In the genomic region with DNA sequence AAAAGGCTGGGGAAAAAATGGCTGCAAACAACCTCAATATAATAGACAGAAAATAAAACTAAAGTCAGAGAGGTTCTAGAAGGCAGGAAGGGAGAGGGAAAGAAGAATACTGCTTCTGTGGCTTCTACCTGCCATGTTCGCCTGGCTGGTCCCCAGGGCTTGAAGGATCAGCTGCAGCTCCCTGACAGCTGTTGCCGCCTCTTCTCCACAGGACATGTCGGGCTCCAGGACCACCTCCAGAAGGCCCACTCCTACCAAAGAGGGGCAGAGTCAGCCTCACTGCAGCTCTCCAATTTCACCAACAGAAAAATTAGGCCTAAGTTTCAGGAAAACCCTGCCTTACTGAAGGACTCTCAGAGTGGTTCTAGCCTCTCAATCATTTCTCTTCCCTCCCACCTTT, we compare ENCODE assay signal across 20 cellular contexts. TPM values are rescaled to one million over a fixed set of nuclear protein-coding genes. Genes with fewer than 3 reads are reported as not detected.
DNase-seq lines count a peak whose midpoint lies in the region; ATAC-seq lines count a peak whose summit lies in the region.
"Had no signal": no experiment of that assay in that cellular context is flagged by ENCODE, and none has a peak within 500 bp of the region (broad histone marks: within the 10 kb centered on the region; RNA-seq: fewer than 3 reads in every experiment).

No MANE protein-coding gene starts in this region.

- no peaks in the 10 kb centered on the region for H3K4me1 Mint-ChIP-seq in activated CD8-positive, alpha-beta memory T cell treated with anti-CD3 and anti-CD28 coated beads, Interleukin-2, amount 10 ng/mL, durations not matched to agents 7 days and 5 days

- CTCF ChIA-PET in activated CD8-positive, alpha-beta memory T cell treated with anti-CD3 and anti-CD28 coated beads, Interleukin-2, amount 10 ng/mL, durations not matched to agents 7 days and 5 days (lab: Charles Lee), result no interaction called here

- peak; percentile 12 for DNase-seq in activated CD8-positive, alpha-beta memory T cell treated with anti-CD3 and anti-CD28 coated beads, Interleukin-2, amount 10 ng/mL, durations not matched to agents 7 days and 5 days
- no peak for DNase-seq in activated CD8-positive, alpha-beta memory T cell treated with anti-CD3 and anti-CD28 coated beads, Interleukin-2, amount 50 U/mL, for 48 hours
- DNase-seq in NCI-H2227 treated with DMSO at 0.1 percent for 48 hours (lab: John Stamatoyannopoulos, UW) (peak; percentile 44), substantia nigra (lab: John Stamatoyannopoulos, UW) (no peak), GM19238 (ENCODE audit: insufficient read length, low spot score) (no peak), NCI-H2029 treated with DMSO at 0.1 percent for 48 hours (lab: John Stamatoyannopoulos, UW) (no peak), DMS53 treated with DMSO at 0.1 percent for 48 hours (lab: John Stamatoyannopoulos, UW; ENCODE audit: unreplicated experiment) (no peak)
- DNase-seq: DMS79, KBM-7, MM.1S, NCI-H1048, NCI-H1417 treated with DMSO at 0.1 percent for 48 hours, NCI-H1930, NCI-H510A treated with DMSO at 0.1 percent for 48 hours, NCI-H748 treated with DMSO at 0.1 percent for 48 hours, PC-9, RPMI8226, SHP77 had no signal

- no peaks in the 10 kb centered on the region for H3K36me3 Mint-ChIP-seq in activated CD8-positive, alpha-beta memory T cell treated with anti-CD3 and anti-CD28 coated beads, Interleukin-2, amount 10 ng/mL, durations not matched to agents 7 days and 5 days

- H3K9me3 Mint-ChIP-seq in activated CD8-positive, alpha-beta memory T cell treated with anti-CD3 and anti-CD28 coated beads, Interleukin-2, amount 10 ng/mL, durations not matched to agents 7 days and 5 days (ENCODE audit: low read depth), result no peaks in the 10 kb centered on the region

- H3K27ac ChIP-seq in cingulate gyrus (ENCODE audit: low read depth, low read length) (peak overlapping the region; percentile 92), substantia nigra (ENCODE audit: low read depth, low read length, poor library complexity, severe bottlenecking) (peak overlapping the region; percentile 88)
- H3K27ac ChIP-seq: PC-9, SK-N-MC had no signal

- no peak overlapping the region for H3K27ac Mint-ChIP-seq in activated CD8-positive, alpha-beta memory T cell treated with anti-CD3 and anti-CD28 coated beads, Interleukin-2, amount 10 ng/mL, durations not matched to agents 7 days and 5 days

- ATAC-seq in activated CD8-positive, alpha-beta memory T cell treated with anti-CD3 and anti-CD28 coated beads, Interleukin-2, amount 10 ng/mL, durations not matched to agents 7 days and 5 days, result no peak

- no peak overlapping the region for H3K4me3 Mint-ChIP-seq in activated CD8-positive, alpha-beta memory T cell treated with anti-CD3 and anti-CD28 coated beads, Interleukin-2, amount 10 ng/mL, durations not matched to agents 7 days and 5 days

- no peaks in the 10 kb centered on the region for H3K27me3 Mint-ChIP-seq in activated CD8-positive, alpha-beta memory T cell treated with anti-CD3 and anti-CD28 coated beads, Interleukin-2, amount 10 ng/mL, durations not matched to agents 7 days and 5 days

RNA-seq across cellular contexts. Expression of gene GATB, which starts 44.9 kb away (rescaled TPM):
- total RNA-seq in activated CD8-positive, alpha-beta memory T cell treated with anti-CD3 and anti-CD28 coated beads, Interleukin-2, amount 10 ng/mL, durations not matched to agents 7 days and 5 days, result 10 to 100 TPM; 14.1 to 17.9 TPM

Comparison
In these comparisons a context has a peak if more than half of its experiments do, and no peak if none do; other contexts are left out.
1. DNase-seq: peak in activated CD8-positive, alpha-beta memory T cell treated with anti-CD3 and anti-CD28 coated beads, Interleukin-2, amount 10 ng/mL, durations not matched to agents 7 days and 5 days (single experiment) and NCI-H2227 treated with DMSO at 0.1 percent for 48 hours (single experiment); none in activated CD8-positive, alpha-beta memory T cell treated with anti-CD3 and anti-CD28 coated beads, Interleukin-2, amount 50 U/mL, for 48 hours (single experiment), substantia nigra (0 of 49), GM19238 (single experiment), NCI-H2029 treated with DMSO at 0.1 percent for 48 hours (single experiment) and DMS53 treated with DMSO at 0.1 percent for 48 hours (single experiment).